ENCODE assay signal across 12 cellular contexts in genomic region chr11:126968915-126969314, GRCh38. TPM values are rescaled to one million over a fixed set of nuclear protein-coding genes. Genes with fewer than 3 reads are reported as not detected.
DNase-seq lines count a peak whose midpoint lies in the region; ATAC-seq, FAIRE-seq and TF ChIP-seq lines count a peak whose summit lies in the region.
"Had no signal": no experiment of that assay in that cellular context is flagged by ENCODE, and none has a peak within 500 bp of the region (broad histone marks: within the 10 kb centered on the region; RNA-seq: fewer than 3 reads in every experiment).

No MANE protein-coding gene starts in this region.

- RAD21 ChIA-PET in GM12878 (lab: Charles Lee; ENCODE audit: unreplicated experiment) = interaction anchor here (1.2 kb wide), 1 partner anchor 105 kb away, joined by 4 read pairs; no protein-coding TSS in a partner anchor

- TF ChIP-seq POLR2A in GM12878 (IDR thresholded peaks at IDR 0.05; ENCODE audit: low read depth, low read length) = no peak

- H3K4me2 ChIP-seq in GM12878 (ENCODE audit: control insufficient read depth, insufficient read depth) = no peak overlapping the region

- no peaks in the 10 kb centered on the region for H3K4me1 ChIP-seq in GM12878 (ENCODE audit: control insufficient read depth, insufficient read depth, low read length)
- H3K4me1 ChIP-seq: sigmoid colon had no signal

- no peak for TF ChIP-seq EP300 in GM12878 (IDR thresholded peaks at IDR 0.05; ENCODE audit: borderline replicate concordance in 1 of 2, control insufficient read depth in 1 of 2, low read depth in 2 of 2, low read length in 2 of 2)

- H3K27ac ChIP-seq in GM12878 (ENCODE audit: control insufficient read depth, insufficient read depth) = no peak overlapping the region
- H3K27ac ChIP-seq: sigmoid colon had no signal

- DNase-seq in GM12878 (ENCODE audit: low read depth, low spot score) (no peak), left kidney (ENCODE audit: low read depth, low spot score) (peak; percentile 24), mesothelial cell of epicardium (ENCODE audit: low spot score in 2 of 2, unreplicated experiment in 2 of 2) (no peak), kidney glomerular epithelial cell (lab: John Stamatoyannopoulos, UW) (no peak)
- DNase-seq in stimulated activated naive CD4-positive, alpha-beta T cell treated with Interleukin-2 at 50 U/mL for 16 hours (lab: John Stamatoyannopoulos, UW) = no peak
- DNase-seq: activated CD4-positive, CD25-positive, alpha-beta regulatory T cell treated with anti-CD3 and anti-CD28 coated beads, Interleukin-2, amount 50 U/mL, for 72 hours; HCEC 1CT; NCI-H187 treated with DMSO at 0.1 percent for 48 hours; sigmoid colon had no signal

- CTCF ChIA-PET in GM12878 (lab: Yijun Ruan, JAX) = interaction anchor here (2.3 kb wide), 1 partner anchor 21 kb away, joined by 5 read pairs; no protein-coding TSS in a partner anchor

- intact Hi-C loops in GM12878 (cut with micrococcal nuclease; ENCODE audit: unreplicated experiment) = no loop called here

- H3K36me3 Mint-ChIP-seq in mesothelial cell of epicardium = no peaks in the 10 kb centered on the region

- H3K4me3 Mint-ChIP-seq in mesothelial cell of epicardium = no peak overlapping the region
- H3K4me3 Mint-ChIP-seq: IgD-negative memory B cell had no signal

- H3K36me3 ChIP-seq in GM12878 (ENCODE audit: control insufficient read depth in 2 of 2, insufficient read depth in 2 of 2, low read length in 1 of 2) = no peaks in the 10 kb centered on the region
- H3K36me3 ChIP-seq: sigmoid colon had no signal

- no peak for FAIRE-seq in GM12878 (lab: Jason Lieb, UNC)

- H3K27me3 ChIP-seq in GM12878 (replicated peaks in 1 of 2; ENCODE audit: control insufficient read depth in 2 of 2, insufficient read depth in 2 of 2, low read length in 1 of 2) = peaks cover 0 to 7% of the 10 kb centered on the region in 2 experiments; a peak in 2 of 4 replicates

- no peaks in the 10 kb centered on the region for H3K9me3 ChIP-seq in GM12878 (replicated peaks; ENCODE audit: control insufficient read depth, insufficient read depth, low read length)
- H3K9me3 ChIP-seq: sigmoid colon had no signal

- H3K27ac Mint-ChIP-seq in mesothelial cell of epicardium = no peak overlapping the region
- H3K27ac Mint-ChIP-seq: IgD-negative memory B cell had no signal

- no peak overlapping the region for H3K4me3 ChIP-seq in GM12878
- H3K4me3 ChIP-seq: sigmoid colon had no signal

- no TSS peak for BruUV-seq in GM12878 (replicated peaks; lab: Mats Ljungman, UMichigan)

- SMC1A ChIA-PET in GM12878 (lab: Charles Lee; ENCODE audit: uncharacterized antibody, unreplicated experiment) = interaction anchor here (0.6 to 1.4 kb wide), 2 partner anchors 22 to 105 kb away, joined by 3 to 4 read pairs; no protein-coding TSS in a partner anchor

- TF ChIP-seq RAD21 in GM12878 (IDR thresholded peaks at IDR 0.05; ENCODE audit: insufficient read depth, low read depth, low read length) = no peak

- H2AFZ ChIP-seq in GM12878 (ENCODE audit: control insufficient read depth, low read depth, low read length) = no peak overlapping the region

- H3K79me2 ChIP-seq in GM12878 (ENCODE audit: control insufficient read depth, insufficient read depth, low read length) = no peaks in the 10 kb centered on the region

- POLR2A ChIA-PET in GM12878 (lab: Charles Lee) = no interaction called here

- in situ Hi-C loops in GM12878 (cut with MboI) = no loop called here

- H3K9me3 Mint-ChIP-seq in mesothelial cell of epicardium = peaks cover 11% of the 10 kb centered on the region

- ATAC-seq in GM19023 (IDR thresholded peaks at IDR 0.05; ENCODE audit: unreplicated experiment) = peak; percentile 57
- peak; percentile 69 for ATAC-seq in HG02759 (IDR thresholded peaks at IDR 0.05; ENCODE audit: unreplicated experiment)
- peak; percentile 51; the same call in 1 of the 3 replicates for ATAC-seq in GM12878

- no peaks in the 10 kb centered on the region for H3K4me1 Mint-ChIP-seq in mesothelial cell of epicardium
- H3K4me1 Mint-ChIP-seq: IgD-negative memory B cell had no signal

- peaks cover 91% of the 10 kb centered on the region for H3K27me3 Mint-ChIP-seq in mesothelial cell of epicardium (ENCODE audit: low read depth)

- WGBS in GM12878 (ENCODE audit: insufficient coverage, insufficient replicate concordance, low lambda C conversion rate, missing lambda C conversion rate) = 17% methylated on average over 14 of the region's 14 CpGs

- H3K9ac ChIP-seq in GM12878 (ENCODE audit: control insufficient read depth, insufficient read depth, low read length) = no peak overlapping the region

- no peak; a peak in 1 of 6 replicates for TF ChIP-seq CTCF in GM12878 (IDR thresholded peaks at IDR 0.05 in 2 of 3, conservative IDR thresholded peaks at IDR 0.05 in 1 of 3; ENCODE audit: control insufficient read depth in 2 of 3, extremely low read depth in 1 of 3, insufficient read depth in 1 of 3, low read depth in 3 of 3, low read length in 3 of 3)
- TF ChIP-seq CTCF in mesothelial cell of epicardium (IDR thresholded peaks at IDR 0.05; ENCODE audit: unreplicated experiment) = no peak

- H4K20me1 ChIP-seq in GM12878 (ENCODE audit: control insufficient read depth, insufficient read depth) = no peaks in the 10 kb centered on the region

TF ChIP-seq in GM12878, 131 proteins besides CTCF, POLR2A, EP300 and RAD21 (continues in another document):
- no peak for TF ChIP-seq WRNIP1 (IDR thresholded peaks at IDR 0.05; ENCODE audit: borderline replicate concordance, low read depth, low read length)
- no peak for TF ChIP-seq BCLAF1 (IDR thresholded peaks at IDR 0.05)
- TF ChIP-seq IRF3 (IDR thresholded peaks at IDR 0.05) = no peak
- TF ChIP-seq EZH2 (IDR thresholded peaks at IDR 0.05; ENCODE audit: borderline replicate concordance, control insufficient read depth, low read depth, low read length) = no peak
- no peak for TF ChIP-seq E2F4 (IDR thresholded peaks at IDR 0.05; ENCODE audit: low read depth, low read length)
- TF ChIP-seq MTA2 (IDR thresholded peaks at IDR 0.05; ENCODE audit: low read depth) = no peak
- TF ChIP-seq ZSCAN29 (IDR thresholded peaks at IDR 0.05) = no peak
- TF ChIP-seq BMI1 (IDR thresholded peaks at IDR 0.05; ENCODE audit: borderline replicate concordance) = no peak
- no peak for TF ChIP-seq NR2C2 (IDR thresholded peaks at IDR 0.05; ENCODE audit: borderline replicate concordance, control insufficient read depth, insufficient read length, low read depth)
- TF ChIP-seq CBX5 (IDR thresholded peaks at IDR 0.05; ENCODE audit: low read depth) = no peak

RNA-seq across cellular contexts. Expression of gene KIRREL3, which starts 31.7 kb away (rescaled TPM):
- total RNA-seq in GM12878 (2013; cell fraction: nucleolus; rRNA removed) = not detected in 2 replicates
- total RNA-seq in GM12878 (2014; rRNA removed) = under 0.01 TPM in 1 of 2 replicates, not detected in the other
- not detected in 2 replicates for total RNA-seq in GM12878 (2014; rRNA removed; fragmentation: Illumina TruSeq; extraction: Trizol)
- not detected in 2 replicates for total RNA-seq in GM12878 (2021)
- not detected for polyA plus RNA-seq in GM12878 (2011; ENCODE audit: low read depth)
- not detected in 2 replicates for polyA plus RNA-seq in GM12878 (2011; rRNA removed)
- polyA plus RNA-seq in GM12878 (2011; cell fraction: cytosol; rRNA removed) = 0.03 and 0.15 TPM in 2 replicates
- 0.03 TPM in 1 of 2 replicates, not detected in the other for polyA plus RNA-seq in GM12878 (2011; cell fraction: nucleus; rRNA removed)
- polyA plus RNA-seq in GM12878 (2012) = 0.21 TPM in 1 of 2 replicates, not detected in the other
- polyA plus RNA-seq in GM12878 (2014; fragmentation: Illumina TruSeq; extraction: Trizol) = not detected in 2 replicates
- polyA plus RNA-seq in GM12878 (2014; fragmentation: Nextera tagmentation; extraction: Ambion mirVana) = not detected
- polyA plus RNA-seq in GM12878 (2014; rRNA removed) = not detected in 2 replicates
- polyA plus RNA-seq in GM12878 (2016; fragmentation: Nextera tagmentation; extraction: Ambion mirVana) = not detected
- not detected in 2 replicates for polyA minus RNA-seq in GM12878 (2011; rRNA and poly(A)+ RNA removed)
- polyA minus RNA-seq in GM12878 (2011; cell fraction: cytosol; rRNA and poly(A)+ RNA removed) = not detected in 2 replicates
- not detected in 2 replicates for polyA minus RNA-seq in GM12878 (2011; cell fraction: nucleus; rRNA and poly(A)+ RNA removed)
- total RNA-seq in mesothelial cell of epicardium = 0.31 to 1.8 TPM (median 0.95 TPM) in 3 replicates
- polyA plus RNA-seq: IgD-negative memory B cell had no signal
